8 cellular contexts compared by ENCODE assay signal in the genomic region with DNA sequence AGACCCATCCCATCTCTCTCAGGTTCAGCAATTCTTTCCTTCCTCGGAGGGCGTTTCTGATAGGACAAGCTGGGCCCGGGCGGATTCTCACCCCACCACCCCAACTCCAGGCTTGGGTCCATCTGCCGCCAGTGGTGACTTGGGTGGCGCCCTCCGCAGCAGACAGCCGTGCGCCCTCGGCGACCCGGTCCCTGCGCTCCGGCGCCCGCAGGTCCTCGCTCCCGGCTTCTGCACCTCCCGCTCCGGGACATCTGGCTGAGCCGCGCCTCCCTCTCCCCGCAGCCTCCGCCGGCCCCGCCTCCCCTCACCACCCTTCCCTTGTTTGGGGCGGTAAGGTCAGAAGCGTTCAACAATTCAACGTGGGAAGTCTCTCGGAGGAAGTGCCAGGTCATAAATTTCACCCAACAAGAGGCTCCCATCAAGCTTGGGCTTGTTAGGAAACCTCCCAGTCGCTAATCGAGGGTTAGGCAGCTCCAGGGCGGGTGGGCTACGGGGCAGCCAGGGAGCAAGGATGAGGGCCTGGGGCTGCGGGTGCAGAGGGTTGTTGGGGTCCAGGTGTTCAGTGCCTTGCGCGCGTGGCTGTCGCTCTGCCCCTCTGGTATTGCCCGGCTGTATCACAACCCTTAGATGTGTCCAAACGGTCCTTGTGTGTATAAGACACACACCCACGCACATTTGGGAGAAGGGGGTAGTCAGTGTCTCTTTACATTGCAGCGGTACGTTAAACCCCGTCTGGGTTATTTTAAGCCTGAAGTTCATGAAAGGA. TPM values are rescaled to one million over a fixed set of nuclear protein-coding genes. Genes with fewer than 3 reads are reported as not detected.
DNase-seq lines count a peak whose midpoint lies in the region; ATAC-seq and TF ChIP-seq lines count a peak whose summit lies in the region.

No MANE protein-coding gene starts in this region.

- peaks cover 19% of the 10 kb centered on the region for H3K27me3 ChIP-seq in Panc1 (ENCODE audit: control insufficient read depth, insufficient read depth, low read length)
- H3K27me3 ChIP-seq in foreskin keratinocyte = peaks cover 85% of the 10 kb centered on the region

- intact Hi-C loops in Panc1 (cut with micrococcal nuclease; ENCODE audit: unreplicated experiment) = no loop called here

- CTCF ChIA-PET in Panc1 (lab: Charles Lee) = interaction anchor here (0.5 kb wide), 1 partner anchor 509 kb away, joined by 7 read pairs; no protein-coding TSS in a partner anchor

- in situ Hi-C loops in Panc1 (cut with HindIII; ENCODE audit: low pct_unique_long_range_greater_than_20kb, low sequenced_read_pairs) = no loop called here

- POLR2A ChIA-PET in Panc1 (lab: Charles Lee) = no interaction called here

- no peak overlapping the region for H3K4me3 ChIP-seq in Panc1 (ENCODE audit: low read depth in 2 of 2, low read length in 2 of 2)

- ATAC-seq in Panc1 (0 out of 2 replicates have a peak, but pooled peaks have one; percentile 17), foreskin keratinocyte (peak; percentile 57), HG03432 (IDR thresholded peaks at IDR 0.05; ENCODE audit: unreplicated experiment) (no peak), GM21367 (IDR thresholded peaks at IDR 0.05; ENCODE audit: unreplicated experiment) (no peak)

- no peaks in the 10 kb centered on the region for H3K9me3 ChIP-seq in Panc1 (ENCODE audit: control insufficient read depth, insufficient read depth, low read depth, low read length)

- DNase-seq in NCI-H2196 (lab: John Stamatoyannopoulos, UW; ENCODE audit: unreplicated experiment) = peak; percentile 8
- no peak for DNase-seq in NCI-H2196 treated with DMSO at 0.1 percent for 48 hours (lab: John Stamatoyannopoulos, UW; ENCODE audit: unreplicated experiment)
- no peak for DNase-seq in Panc1 (ENCODE audit: low read depth, low spot score)
- DNase-seq in foreskin keratinocyte = peak; percentile 10 to 12
- peak; percentile 30 for DNase-seq in stimulated activated CD4-positive, alpha-beta T cell treated with anti-CD3 and anti-CD28 coated beads, Interleukin-4, amount 100 ng/mL, for 1 hour
- DNase-seq in foreskin melanocyte = no peak

- H3K36me3 ChIP-seq in Panc1 (ENCODE audit: control insufficient read depth, insufficient read depth, low read length) = no peaks in the 10 kb centered on the region

- H3K27ac ChIP-seq in Panc1 (ENCODE audit: low read length) (no peak overlapping the region), foreskin keratinocyte (no peak overlapping the region)

- TF ChIP-seq CTCF in Panc1 (IDR thresholded peaks at IDR 0.05) = no peak
- TF ChIP-seq CTCF in foreskin keratinocyte (conservative IDR thresholded peaks at IDR 0.05) = no peak

- no TSS peak for BruUV-seq in Panc1 (replicated peaks; lab: Mats Ljungman, UMichigan)

- H3K4me1 ChIP-seq in Panc1 (ENCODE audit: control insufficient read depth, insufficient read depth, low read length) = no peaks in the 10 kb centered on the region; the same call in 1 of the 2 replicates
- H3K4me1 ChIP-seq in foreskin keratinocyte = no peaks in the 10 kb centered on the region

RNA-seq across cellular contexts. Expression of gene OLIG1, which starts 39.8 kb away (rescaled TPM):
- total RNA-seq in Panc1 (2021; ENCODE audit: unreplicated experiment) = 0.21 TPM
- not detected for polyA plus RNA-seq in Panc1 (2012; ENCODE audit: insufficient read length)
- total RNA-seq in foreskin keratinocyte = not detected in 2 replicates
- polyA plus RNA-seq in foreskin keratinocyte = not detected in 2 replicates

Comparison
In these comparisons a context has a peak if more than half of its experiments do, and no peak if none do; other contexts are left out.
1. DNase-seq: peak in NCI-H2196 (single experiment), foreskin keratinocyte (2 of 2) and stimulated activated CD4-positive, alpha-beta T cell treated with anti-CD3 and anti-CD28 coated beads, Interleukin-4, amount 100 ng/mL, for 1 hour (single experiment); none in NCI-H2196 treated with DMSO at 0.1 percent for 48 hours (single experiment), Panc1 (single experiment) and foreskin melanocyte (single experiment).
2. ATAC-seq: peak in Panc1 (single experiment) and foreskin keratinocyte (single experiment); none in HG03432 (single experiment) and GM21367 (single experiment).